In the genomic region with DNA sequence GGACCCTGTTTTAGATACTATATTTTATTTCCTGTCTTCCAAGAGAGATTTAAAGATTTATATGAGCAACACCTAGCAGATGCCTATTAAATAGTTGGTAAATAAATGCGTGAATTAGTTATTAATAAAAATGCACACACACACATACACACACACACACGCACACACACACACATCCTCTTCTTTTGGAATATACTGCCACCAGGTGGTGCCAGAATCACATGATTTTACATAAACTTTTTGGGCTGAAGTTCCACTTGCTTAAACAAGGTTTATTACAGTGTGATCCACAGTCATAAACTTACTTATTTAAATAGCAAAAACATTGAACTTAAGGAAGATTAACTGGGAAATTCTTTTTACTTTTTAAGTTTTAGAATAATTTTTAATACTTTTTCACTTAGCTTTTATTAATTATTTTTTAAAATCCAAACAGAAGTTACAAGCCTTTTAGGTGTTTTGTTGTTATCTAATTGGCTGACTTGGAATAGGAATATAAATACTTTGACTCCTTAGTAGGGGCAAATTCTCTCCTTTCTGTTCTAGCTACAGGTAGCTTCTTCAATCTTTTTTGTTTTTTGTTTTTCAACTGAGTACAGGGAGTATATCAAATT, we compare ENCODE assay signal across 1 cellular context.
TF ChIP-seq lines count a peak whose summit lies in the region.

No MANE protein-coding gene starts in this region.

TF ChIP-seq in H1, 55 proteins besides CTCF, POLR2A, EP300 and RAD21 (continued from another document):
- TF ChIP-seq, protein P1, sequence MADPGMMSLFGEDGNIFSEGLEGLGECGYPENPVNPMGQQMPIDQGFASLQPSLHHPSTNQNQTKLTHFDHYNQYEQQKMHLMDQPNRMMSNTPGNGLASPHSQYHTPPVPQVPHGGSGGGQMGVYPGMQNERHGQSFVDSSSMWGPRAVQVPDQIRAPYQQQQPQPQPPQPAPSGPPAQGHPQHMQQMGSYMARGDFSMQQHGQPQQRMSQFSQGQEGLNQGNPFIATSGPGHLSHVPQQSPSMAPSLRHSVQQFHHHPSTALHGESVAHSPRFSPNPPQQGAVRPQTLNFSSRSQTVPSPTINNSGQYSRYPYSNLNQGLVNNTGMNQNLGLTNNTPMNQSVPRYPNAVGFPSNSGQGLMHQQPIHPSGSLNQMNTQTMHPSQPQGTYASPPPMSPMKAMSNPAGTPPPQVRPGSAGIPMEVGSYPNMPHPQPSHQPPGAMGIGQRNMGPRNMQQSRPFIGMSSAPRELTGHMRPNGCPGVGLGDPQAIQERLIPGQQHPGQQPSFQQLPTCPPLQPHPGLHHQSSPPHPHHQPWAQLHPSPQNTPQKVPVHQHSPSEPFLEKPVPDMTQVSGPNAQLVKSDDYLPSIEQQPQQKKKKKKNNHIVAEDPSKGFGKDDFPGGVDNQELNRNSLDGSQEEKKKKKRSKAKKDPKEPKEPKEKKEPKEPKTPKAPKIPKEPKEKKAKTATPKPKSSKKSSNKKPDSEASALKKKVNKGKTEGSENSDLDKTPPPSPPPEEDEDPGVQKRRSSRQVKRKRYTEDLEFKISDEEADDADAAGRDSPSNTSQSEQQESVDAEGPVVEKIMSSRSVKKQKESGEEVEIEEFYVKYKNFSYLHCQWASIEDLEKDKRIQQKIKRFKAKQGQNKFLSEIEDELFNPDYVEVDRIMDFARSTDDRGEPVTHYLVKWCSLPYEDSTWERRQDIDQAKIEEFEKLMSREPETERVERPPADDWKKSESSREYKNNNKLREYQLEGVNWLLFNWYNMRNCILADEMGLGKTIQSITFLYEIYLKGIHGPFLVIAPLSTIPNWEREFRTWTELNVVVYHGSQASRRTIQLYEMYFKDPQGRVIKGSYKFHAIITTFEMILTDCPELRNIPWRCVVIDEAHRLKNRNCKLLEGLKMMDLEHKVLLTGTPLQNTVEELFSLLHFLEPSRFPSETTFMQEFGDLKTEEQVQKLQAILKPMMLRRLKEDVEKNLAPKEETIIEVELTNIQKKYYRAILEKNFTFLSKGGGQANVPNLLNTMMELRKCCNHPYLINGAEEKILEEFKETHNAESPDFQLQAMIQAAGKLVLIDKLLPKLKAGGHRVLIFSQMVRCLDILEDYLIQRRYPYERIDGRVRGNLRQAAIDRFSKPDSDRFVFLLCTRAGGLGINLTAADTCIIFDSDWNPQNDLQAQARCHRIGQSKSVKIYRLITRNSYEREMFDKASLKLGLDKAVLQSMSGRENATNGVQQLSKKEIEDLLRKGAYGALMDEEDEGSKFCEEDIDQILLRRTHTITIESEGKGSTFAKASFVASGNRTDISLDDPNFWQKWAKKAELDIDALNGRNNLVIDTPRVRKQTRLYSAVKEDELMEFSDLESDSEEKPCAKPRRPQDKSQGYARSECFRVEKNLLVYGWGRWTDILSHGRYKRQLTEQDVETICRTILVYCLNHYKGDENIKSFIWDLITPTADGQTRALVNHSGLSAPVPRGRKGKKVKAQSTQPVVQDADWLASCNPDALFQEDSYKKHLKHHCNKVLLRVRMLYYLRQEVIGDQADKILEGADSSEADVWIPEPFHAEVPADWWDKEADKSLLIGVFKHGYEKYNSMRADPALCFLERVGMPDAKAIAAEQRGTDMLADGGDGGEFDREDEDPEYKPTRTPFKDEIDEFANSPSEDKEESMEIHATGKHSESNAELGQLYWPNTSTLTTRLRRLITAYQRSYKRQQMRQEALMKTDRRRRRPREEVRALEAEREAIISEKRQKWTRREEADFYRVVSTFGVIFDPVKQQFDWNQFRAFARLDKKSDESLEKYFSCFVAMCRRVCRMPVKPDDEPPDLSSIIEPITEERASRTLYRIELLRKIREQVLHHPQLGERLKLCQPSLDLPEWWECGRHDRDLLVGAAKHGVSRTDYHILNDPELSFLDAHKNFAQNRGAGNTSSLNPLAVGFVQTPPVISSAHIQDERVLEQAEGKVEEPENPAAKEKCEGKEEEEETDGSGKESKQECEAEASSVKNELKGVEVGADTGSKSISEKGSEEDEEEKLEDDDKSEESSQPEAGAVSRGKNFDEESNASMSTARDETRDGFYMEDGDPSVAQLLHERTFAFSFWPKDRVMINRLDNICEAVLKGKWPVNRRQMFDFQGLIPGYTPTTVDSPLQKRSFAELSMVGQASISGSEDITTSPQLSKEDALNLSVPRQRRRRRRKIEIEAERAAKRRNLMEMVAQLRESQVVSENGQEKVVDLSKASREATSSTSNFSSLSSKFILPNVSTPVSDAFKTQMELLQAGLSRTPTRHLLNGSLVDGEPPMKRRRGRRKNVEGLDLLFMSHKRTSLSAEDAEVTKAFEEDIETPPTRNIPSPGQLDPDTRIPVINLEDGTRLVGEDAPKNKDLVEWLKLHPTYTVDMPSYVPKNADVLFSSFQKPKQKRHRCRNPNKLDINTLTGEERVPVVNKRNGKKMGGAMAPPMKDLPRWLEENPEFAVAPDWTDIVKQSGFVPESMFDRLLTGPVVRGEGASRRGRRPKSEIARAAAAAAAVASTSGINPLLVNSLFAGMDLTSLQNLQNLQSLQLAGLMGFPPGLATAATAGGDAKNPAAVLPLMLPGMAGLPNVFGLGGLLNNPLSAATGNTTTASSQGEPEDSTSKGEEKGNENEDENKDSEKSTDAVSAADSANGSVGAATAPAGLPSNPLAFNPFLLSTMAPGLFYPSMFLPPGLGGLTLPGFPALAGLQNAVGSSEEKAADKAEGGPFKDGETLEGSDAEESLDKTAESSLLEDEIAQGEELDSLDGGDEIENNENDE (IDR thresholded peaks at IDR 0.05; ENCODE audit: insufficient replicate concordance, low read length), result peak; percentile 56
